1 cellular context compared by ENCODE assay signal in the genomic region with DNA sequence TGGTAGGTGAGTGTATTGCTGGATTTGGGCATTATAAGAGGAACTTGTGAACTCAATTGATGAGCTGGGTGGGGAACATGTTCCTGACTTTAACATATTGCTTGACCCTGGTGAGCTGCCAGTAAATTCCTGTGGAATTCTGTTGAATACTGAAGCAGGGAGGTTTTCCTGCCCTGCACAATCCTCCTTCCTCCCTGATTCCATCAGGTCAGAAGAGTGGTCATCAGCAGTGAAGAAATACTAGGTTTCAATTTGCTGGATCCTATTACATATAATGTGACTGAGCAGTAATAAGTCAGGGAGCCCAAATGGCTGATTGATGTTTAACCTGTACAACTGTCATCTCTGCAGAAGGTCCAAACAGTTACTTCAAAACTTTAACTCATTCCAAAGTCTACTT.
TF ChIP-seq lines count a peak whose summit lies in the region.

No MANE protein-coding gene starts in this region.

TF ChIP-seq in H1, 55 proteins besides CTCF, POLR2A, EP300 and RAD21:
- TF ChIP-seq HDAC6 (IDR thresholded peaks at IDR 0.05; ENCODE audit: low read depth, low read length): no peak
- no peak for TF ChIP-seq CHD2 (IDR thresholded peaks at IDR 0.05; ENCODE audit: low read length)
